ENCODE assay signal across 11 cellular contexts in genomic region chr2:202038471-202039277, GRCh38. TPM values are rescaled to one million over a fixed set of nuclear protein-coding genes. Genes with fewer than 3 reads are reported as not detected.
DNase-seq lines count a peak whose midpoint lies in the region; ATAC-seq and TF ChIP-seq lines count a peak whose summit lies in the region.
"Had no signal": no experiment of that assay in that cellular context is flagged by ENCODE, and none has a peak within 500 bp of the region (broad histone marks: within the 10 kb centered on the region; RNA-seq: fewer than 3 reads in every experiment).

No MANE protein-coding gene starts in this region.

- no peak for ATAC-seq in HG03442 (IDR thresholded peaks at IDR 0.05; ENCODE audit: unreplicated experiment)

- peak overlapping the region; percentile 82 for H3K4me3 ChIP-seq in osteoblast (ENCODE audit: insufficient read depth, low read length)

- no peaks in the 10 kb centered on the region for H3K27me3 ChIP-seq in osteoblast (ENCODE audit: insufficient read depth, low read length)

- H3K36me3 ChIP-seq in osteoblast (ENCODE audit: insufficient read depth, low read length): peaks cover 23% of the 10 kb centered on the region

- peak overlapping the region; percentile 79 for H3K27ac ChIP-seq in osteoblast (ENCODE audit: low read depth, low read length)

- in situ Hi-C loops in Caki2 (cut with HindIII; ENCODE audit: low pct_unique_long_range_greater_than_20kb, low sequenced_read_pairs): no loop called here

- H3K4me2 ChIP-seq in osteoblast (ENCODE audit: insufficient read depth, low read length): peak overlapping the region; percentile 97

- H4K20me1 ChIP-seq in osteoblast (ENCODE audit: insufficient read depth, low read length): peaks cover 41% of the 10 kb centered on the region

- no peaks in the 10 kb centered on the region for H3K9me3 ChIP-seq in osteoblast (ENCODE audit: low read depth, low read length)

- DNase-seq in Caki2 (ENCODE audit: low read depth): peak; percentile 85
- peak; percentile 47 for DNase-seq in NCI-H69 (lab: John Stamatoyannopoulos, UW)
- DNase-seq in fibroblast of gingiva (ENCODE audit: low read depth): peak; percentile 17
- DNase-seq in osteoblast (ENCODE audit: insufficient read length, low spot score, missing footprints): peak; percentile 53
- no peak for DNase-seq in NCI-H146 (lab: John Stamatoyannopoulos, UW)
- DNase-seq in OCI-M1 (lab: John Stamatoyannopoulos, UW): no peak
- no peak for DNase-seq in NCI-H187 treated with DMSO at 0.1 percent for 48 hours (lab: John Stamatoyannopoulos, UW)
- DNase-seq: erythroblast; NCI-H2171; stimulated activated CD4-positive, alpha-beta T cell treated with anti-CD3 and anti-CD28 coated beads, Interleukin-15, amount 100 ng/mL, for 24 hours had no signal

- no peak for TF ChIP-seq CTCF in osteoblast (IDR thresholded peaks at IDR 0.05; ENCODE audit: extremely low read depth, low read depth, low read length)

- peaks cover 53% of the 10 kb centered on the region for H3K79me2 ChIP-seq in osteoblast (ENCODE audit: insufficient read depth, low read length)

- H3K4me1 ChIP-seq in osteoblast (ENCODE audit: insufficient read depth, low read length): peaks cover 53% of the 10 kb centered on the region

- H2AFZ ChIP-seq in osteoblast (ENCODE audit: low read length): no peak overlapping the region

RNA-seq across cellular contexts. Expression of gene FZD7, which starts 5.0 kb away (rescaled TPM):
- total RNA-seq in Caki2 (2014; rRNA removed; shearing (Covaris generic); ENCODE audit: low replicate concordance): 83.2 and 92.1 TPM in 2 replicates
- total RNA-seq in osteoblast: 64.8 and 73.8 TPM in 2 replicates

RNA-seq across cellular contexts. Expression of gene KIAA2012, which starts 34.4 kb away (rescaled TPM):
- total RNA-seq in Caki2 (2014; rRNA removed; shearing (Covaris generic); ENCODE audit: low replicate concordance): not detected in 2 replicates
- under 0.01 TPM in 1 of 2 replicates, not detected in the other for total RNA-seq in osteoblast

Comparison
In these comparisons a context has a peak if more than half of its experiments do, and no peak if none do; other contexts are left out.
1. DNase-seq: peak in Caki2 (single experiment), NCI-H69 (single experiment), fibroblast of gingiva (single experiment) and osteoblast (single experiment); none in NCI-H146 (single experiment), OCI-M1 (single experiment) and NCI-H187 treated with DMSO at 0.1 percent for 48 hours (single experiment).